In genomic region chr1:184163674-184164470, GRCh38 we compare ENCODE assay signal across 7 cellular contexts.
A peak's percentile ranks its signal among the peaks of the same experiment; 100 is the strongest.
DNase-seq lines count a peak whose midpoint lies in the region; ATAC-seq and TF ChIP-seq lines count a peak whose summit lies in the region.

No MANE protein-coding gene starts in this region.

- DNase-seq in RKO (ENCODE audit: low spot score) (peak; percentile 70), left lung (no peak), coronary artery (ENCODE audit: low spot score) (no peak), HEK293T (ENCODE audit: extremely low spot score) (no peak), putamen (ENCODE audit: low spot score) (no peak)

- H3K4me3 ChIP-seq in left lung (no peak overlapping the region), coronary artery (no peak overlapping the region)

- H3K27me3 ChIP-seq in left lung, result no peaks in the 10 kb centered on the region

- CTCF ChIA-PET in HEK293T (lab: Yijun Ruan, JAX), result no interaction called here

- POLR2A ChIA-PET in HEK293T (lab: Yijun Ruan, JAX), result no interaction called here

- no peaks in the 10 kb centered on the region for H3K36me3 ChIP-seq in left lung

- ATAC-seq in GM18909 (IDR thresholded peaks at IDR 0.05; ENCODE audit: poor library complexity, unreplicated experiment) (peak; percentile 84), HG02852 (IDR thresholded peaks at IDR 0.05; ENCODE audit: unreplicated experiment) (peak; percentile 75), left lung (peak; percentile 27)

- peaks cover 0 to 3% of the 10 kb centered on the region in 2 donors for H3K9me3 ChIP-seq in left lung

- TF ChIP-seq CTCF in left lung (IDR thresholded peaks at IDR 0.05), result no peak
- no peak for TF ChIP-seq CTCF in coronary artery (IDR thresholded peaks at IDR 0.05)

- peaks cover 20 to 70% of the 10 kb centered on the region in 2 donors for H3K4me1 ChIP-seq in left lung

- intact Hi-C loops in left lung (cut with DNase I), result no loop called here

- H3K27ac ChIP-seq in left lung (peak overlapping the region in 1 of 2 donors; percentile 90), coronary artery (no peak overlapping the region)

TF ChIP-seq in HEK293T, 16 proteins besides CTCF, POLR2A, EP300 and RAD21:
- TF ChIP-seq TARDBP (IDR thresholded peaks at IDR 0.05) (no peak), L3MBTL2 (conservative IDR thresholded peaks at IDR 0.05) (no peak)

Comparison
In these comparisons a context has a peak if more than half of its experiments do, and no peak if none do; other contexts are left out.
1. ATAC-seq: peak in every context shown above with its lines; median percentile 84 in GM18909; 75 in HG02852; 27 in left lung.